28 cellular contexts compared by ENCODE assay signal in the genomic region with DNA sequence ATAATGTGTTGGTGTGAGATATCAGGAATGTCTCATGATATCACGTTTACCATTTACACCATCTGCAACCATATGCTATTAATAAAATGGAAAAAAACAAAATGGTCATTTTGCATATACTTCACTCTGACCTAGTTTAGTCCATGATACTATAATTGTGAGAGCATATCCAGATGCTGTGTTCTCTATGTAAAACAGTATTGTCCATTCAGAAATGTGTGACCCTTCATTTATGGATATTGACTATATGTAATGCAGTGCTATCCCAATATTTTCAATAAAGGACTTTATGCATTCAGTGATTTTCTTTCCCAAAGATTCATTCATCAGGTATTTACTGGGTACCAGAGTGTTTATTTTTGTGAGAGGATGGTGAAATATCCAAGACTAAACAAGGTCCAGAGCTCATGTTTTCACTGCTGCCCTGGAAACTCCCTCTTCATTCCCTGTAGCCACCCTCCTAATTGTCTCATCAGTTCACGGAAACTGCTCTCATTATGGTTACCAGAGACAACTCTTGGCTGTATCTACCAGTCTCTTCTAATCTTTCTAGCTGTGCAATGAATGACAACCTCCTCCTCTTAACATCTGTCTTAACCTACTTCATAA. TPM values are rescaled to one million over a fixed set of nuclear protein-coding genes. Genes with fewer than 3 reads are reported as not detected.
A peak's percentile ranks its signal among the peaks of the same experiment; 100 is the strongest.
DNase-seq lines count a peak whose midpoint lies in the region; ATAC-seq, FAIRE-seq and TF ChIP-seq lines count a peak whose summit lies in the region.
"Had no signal": no experiment of that assay in that cellular context is flagged by ENCODE, and none has a peak within 500 bp of the region (broad histone marks: within the 10 kb centered on the region; RNA-seq: fewer than 3 reads in every experiment).

No MANE protein-coding gene starts in this region.

- H3K27me3 ChIP-seq in K562 (ENCODE audit: control insufficient read depth in 2 of 2, insufficient read depth in 2 of 2, low read length in 2 of 2) (no peaks in the 10 kb centered on the region), right lobe of liver (no peaks in the 10 kb centered on the region)
- H3K27me3 ChIP-seq: BLaER1, hepatocyte, vagina had no signal

- DNase-seq in AG09309 (ENCODE audit: low read depth) (peak; percentile 55), EL (peak; percentile 49), K562 (ENCODE audit: extremely low read depth in 1 of 4, low spot score in 3 of 4) (no peak), right lobe of liver (no peak), GF-D8 (lab: John Stamatoyannopoulos, UW) (no peak), NCI-H1417 (lab: John Stamatoyannopoulos, UW) (no peak)
- DNase-seq: activated naive CD4-positive, alpha-beta T cell treated with Interleukin-2 at 50 U/mL for 16 hours; activated T-cell treated with anti-CD3 and anti-CD28 coated beads, Interleukin-2, amount 50 U/mL, for 4 hours; caudate nucleus; COR-L47; dermis blood vessel endothelial cell; DMS79 treated with DMSO at 0.1 percent for 48 hours; GOT3; islet precursor cell; lower lobe of right lung; NCI-H1105; NCI-H2081; NCI-H510A; SK-N-SH; small intestine; stimulated activated naive CD4-positive, alpha-beta T cell treated with Interleukin-2 at 50 U/mL for 16 hours had no signal

- H3K9me3 ChIP-seq in K562 (replicated peaks; ENCODE audit: control insufficient read depth, insufficient read depth, low read depth, low read length): no peaks in the 10 kb centered on the region
- no peaks in the 10 kb centered on the region for H3K9me3 ChIP-seq in right lobe of liver
- H3K9me3 ChIP-seq: BLaER1, lower lobe of right lung, SK-N-SH, thoracic aorta, vagina had no signal

- BruUV-seq in K562 (replicated peaks; lab: Mats Ljungman, UMichigan): no TSS peak

- CTCF ChIA-PET in K562 (lab: Yijun Ruan, JAX; ENCODE audit: low intra/inter-chr PET ratio): no interaction called here

- H3K4me2 ChIP-seq in K562 (ENCODE audit: insufficient read depth, low read length): no peak overlapping the region
- H3K4me2 ChIP-seq: BLaER1, hepatocyte, SK-N-SH had no signal

- H4K20me1 ChIP-seq in K562 (replicated peaks; ENCODE audit: control insufficient read depth, insufficient read depth, low read length): no peaks in the 10 kb centered on the region
- H4K20me1 ChIP-seq: BLaER1 had no signal

- H3K9ac ChIP-seq in K562 (ENCODE audit: insufficient read depth in 1 of 2, low read depth in 2 of 2, low read length in 2 of 2): no peak overlapping the region
- H3K9ac ChIP-seq: BLaER1, SK-N-SH had no signal

- TF ChIP-seq POLR2A in K562 (conservative IDR thresholded peaks at IDR 0.05): no peak
- TF ChIP-seq POLR2A in right lobe of liver (IDR thresholded peaks at IDR 0.05): no peak

- no peak overlapping the region for H3K27ac ChIP-seq in K562 (ENCODE audit: extremely low read depth, low read depth, low read length)
- no peak overlapping the region for H3K27ac ChIP-seq in right lobe of liver
- H3K27ac ChIP-seq: BLaER1, hepatocyte, lower lobe of right lung, thoracic aorta, vagina had no signal

- FAIRE-seq in K562 (lab: Jason Lieb, UNC): no peak
- FAIRE-seq: GM19239, small intestine had no signal

- H3K4me1 ChIP-seq in K562 (replicated peaks in 1 of 2; ENCODE audit: control insufficient read depth in 2 of 2, insufficient read depth in 2 of 2, low read length in 2 of 2): no peaks in the 10 kb centered on the region; a peak in 1 of 5 replicates
- H3K4me1 ChIP-seq in right lobe of liver: no peaks in the 10 kb centered on the region
- H3K4me1 ChIP-seq: lower lobe of right lung, vagina had no signal

- no peaks in the 10 kb centered on the region for H3K79me2 ChIP-seq in K562 (ENCODE audit: control insufficient read depth, insufficient read depth, low read length)
- H3K79me2 ChIP-seq: hepatocyte had no signal

- TF ChIP-seq RAD21 in K562 (CRISPR knock-in tag; conservative IDR thresholded peaks at IDR 0.05 in 1 of 2, IDR thresholded peaks at IDR 0.05 in 1 of 2): no peak

- 23% methylated on average over 2 of the region's 2 CpGs for WGBS in K562 (ENCODE audit: insufficient coverage, low coverage, missing lambda C conversion rate)
- 42% methylated on average over 2 of the region's 2 CpGs for WGBS in right lobe of liver (ENCODE audit: insufficient coverage, low coverage, low lambda C conversion rate, missing lambda C conversion rate)

- no peaks in the 10 kb centered on the region for H3K9me1 ChIP-seq in K562 (ENCODE audit: control insufficient read depth, insufficient read depth, low read length)

- H3K4me3 ChIP-seq in AG09309 (ENCODE audit: control insufficient read depth, low read depth, low read length) (no peak overlapping the region), K562 (no peak overlapping the region), right lobe of liver (no peak overlapping the region)
- H3K4me3 ChIP-seq: BLaER1, hepatocyte, lower lobe of right lung, thoracic aorta, vagina had no signal

- in situ Hi-C loops in K562 (cut with MboI): no loop called here

- POLR2A ChIA-PET in K562 (lab: Yijun Ruan, JAX): no interaction called here

- TF ChIP-seq CTCF in AG09309 (IDR thresholded peaks at IDR 0.05; ENCODE audit: control insufficient read depth, insufficient read depth, low read depth, low read length, missing control alignments): no peak
- no peak for TF ChIP-seq CTCF in K562 (IDR thresholded peaks at IDR 0.05 in 2 of 3, conservative IDR thresholded peaks at IDR 0.05 in 1 of 3; ENCODE audit: insufficient read depth in 2 of 3, low read depth in 1 of 3, low read length in 3 of 3)
- TF ChIP-seq CTCF in right lobe of liver (IDR thresholded peaks at IDR 0.05): no peak

- peak; percentile 18; the same call in 1 of the 3 replicates for ATAC-seq in K562
- peak; percentile 49 to 87 (median 80) for ATAC-seq in right lobe of liver
- ATAC-seq in GM19467 (IDR thresholded peaks at IDR 0.05; ENCODE audit: unreplicated experiment): no peak
- ATAC-seq: WTC11 had no signal

- H2AFZ ChIP-seq in K562 (ENCODE audit: low read depth, low read length): no peak overlapping the region
- H2AFZ ChIP-seq: hepatocyte had no signal

- peaks cover 17% of the 10 kb centered on the region for H3K36me3 ChIP-seq in K562 (ENCODE audit: control insufficient read depth, insufficient read depth, low read length)
- H3K36me3 ChIP-seq in right lobe of liver: peaks cover 0 to 34% (median 16%) of the 10 kb centered on the region in 4 donors

- TF ChIP-seq EP300 in K562 (IDR thresholded peaks at IDR 0.05; ENCODE audit: low read length): no peak

- intact Hi-C loops in K562 (cut with micrococcal nuclease) (no loop called here), right lobe of liver (cut with DNase I) (no loop called here)

TF ChIP-seq in K562, 482 proteins besides CTCF, POLR2A, EP300 and RAD21 (continues in another document):
- TF ChIP-seq, protein P1, sequence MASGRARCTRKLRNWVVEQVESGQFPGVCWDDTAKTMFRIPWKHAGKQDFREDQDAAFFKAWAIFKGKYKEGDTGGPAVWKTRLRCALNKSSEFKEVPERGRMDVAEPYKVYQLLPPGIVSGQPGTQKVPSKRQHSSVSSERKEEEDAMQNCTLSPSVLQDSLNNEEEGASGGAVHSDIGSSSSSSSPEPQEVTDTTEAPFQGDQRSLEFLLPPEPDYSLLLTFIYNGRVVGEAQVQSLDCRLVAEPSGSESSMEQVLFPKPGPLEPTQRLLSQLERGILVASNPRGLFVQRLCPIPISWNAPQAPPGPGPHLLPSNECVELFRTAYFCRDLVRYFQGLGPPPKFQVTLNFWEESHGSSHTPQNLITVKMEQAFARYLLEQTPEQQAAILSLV (tag; IDR thresholded peaks at IDR 0.05): no peak
- no peak for TF ChIP-seq ZNF175 (CRISPR knock-in tag; IDR thresholded peaks at IDR 0.05; ENCODE audit: low read depth)
- no peak for TF ChIP-seq CREB1 (IDR thresholded peaks at IDR 0.05)
- no peak for TF ChIP-seq CREB1 (CRISPR knock-in tag; IDR thresholded peaks at IDR 0.05)
- no peak for TF ChIP-seq ZNF79 (CRISPR knock-in tag; IDR thresholded peaks at IDR 0.05; ENCODE audit: low read depth)

RNA-seq across cellular contexts. Expression of gene HINT3, which starts 25.7 kb away (rescaled TPM):
- 1.1 and 2.9 TPM in 2 replicates for total RNA-seq in K562 (2011; cell fraction: chromatin; rRNA removed; ENCODE audit: low replicate concordance)
- 1.2 and 1.3 TPM in 2 replicates for total RNA-seq in K562 (2011; cell fraction: nucleolus; rRNA removed)
- 2.2 and 4.0 TPM in 2 replicates for total RNA-seq in K562 (2011; cell fraction: nucleoplasm; rRNA removed)
- total RNA-seq in K562 (2014; rRNA removed) (11.8 and 13.7 TPM in 2 replicates), K562 (2014; rRNA removed; fragmentation: Illumina TruSeq; extraction: Trizol) (16.6 and 16.9 TPM in 2 replicates), K562 (2015; rRNA removed; fragmentation: Illumina TruSeq; extraction: Trizol) (14.6 and 16.2 TPM in 2 replicates), K562 (2021) (10.8 and 11.3 TPM in 2 replicates), right lobe of liver (10 to 100 TPM in 5 of 6 experiments, 1 to 10 TPM in 1; 8.5 to 16.6 (median 14.3) TPM)
- polyA plus RNA-seq in K562 (2011; rRNA removed) (4.7 and 5.1 TPM in 2 replicates), K562 (2014; fragmentation: Illumina TruSeq; extraction: Trizol) (12.6 and 13.7 TPM in 2 replicates), K562 (2014; fragmentation: Nextera tagmentation; extraction: Ambion mirVana) (1 to 10 TPM; 1.4 to 1.9 TPM), K562 (2014; rRNA removed) (7.6 and 8.9 TPM in 2 replicates)
- 2.4 and 2.8 TPM in 2 replicates for polyA plus RNA-seq in K562 (2011; cell fraction: cytosol; rRNA removed)
- 0.98 and 1.3 TPM in 2 replicates for polyA plus RNA-seq in K562 (2011; cell fraction: nucleus; rRNA removed)
- polyA plus RNA-seq in K562 (2012): 15.3 and 21.7 TPM in 2 replicates
- 3.1 and 4.7 TPM in 2 replicates for polyA minus RNA-seq in K562 (2011; rRNA and poly(A)+ RNA removed)
- polyA minus RNA-seq in K562 (2011; cell fraction: cytosol; rRNA and poly(A)+ RNA removed): 3.5 and 6.0 TPM in 2 replicates
- polyA minus RNA-seq in K562 (2011; cell fraction: nucleus; rRNA and poly(A)+ RNA removed): 1.3 and 2.2 TPM in 2 replicates

RNA-seq across cellular contexts. Expression of gene TRMT11, which starts 55.4 kb away (rescaled TPM):
- total RNA-seq in K562 (2011; cell fraction: chromatin; rRNA removed; ENCODE audit: low replicate concordance): 88.5 and 187 TPM in 2 replicates
- total RNA-seq in K562 (2011; cell fraction: nucleolus; rRNA removed): 41.2 and 47.4 TPM in 2 replicates
- total RNA-seq in K562 (2011; cell fraction: nucleoplasm; rRNA removed): 59.8 and 74.4 TPM in 2 replicates
- total RNA-seq in K562 (2014; rRNA removed) (38.2 and 40.5 TPM in 2 replicates), K562 (2014; rRNA removed; fragmentation: Illumina TruSeq; extraction: Trizol) (60.8 and 68.2 TPM in 2 replicates), K562 (2015; rRNA removed; fragmentation: Illumina TruSeq; extraction: Trizol) (47.2 and 53.0 TPM in 2 replicates), K562 (2021) (38.8 and 41.3 TPM in 2 replicates), right lobe of liver (10 to 100 TPM; 12.6 to 36.0 (median 25.3) TPM)
- polyA plus RNA-seq in K562 (2011; rRNA removed) (68.1 and 88.0 TPM in 2 replicates), K562 (2014; fragmentation: Illumina TruSeq; extraction: Trizol) (34.8 and 46.8 TPM in 2 replicates), K562 (2014; fragmentation: Nextera tagmentation; extraction: Ambion mirVana) (10 to 100 TPM; 72.4 to 76.3 TPM), K562 (2014; rRNA removed) (59.6 and 59.8 TPM in 2 replicates)
- polyA plus RNA-seq in K562 (2011; cell fraction: cytosol; rRNA removed): 8.9 and 26.0 TPM in 2 replicates
- 136 and 190 TPM in 2 replicates for polyA plus RNA-seq in K562 (2011; cell fraction: nucleus; rRNA removed)
- polyA plus RNA-seq in K562 (2012): 23.3 and 23.7 TPM in 2 replicates
- polyA minus RNA-seq in K562 (2011; rRNA and poly(A)+ RNA removed): 99.9 and 108 TPM in 2 replicates
- 23.4 and 24.7 TPM in 2 replicates for polyA minus RNA-seq in K562 (2011; cell fraction: cytosol; rRNA and poly(A)+ RNA removed)
- 117 and 147 TPM in 2 replicates for polyA minus RNA-seq in K562 (2011; cell fraction: nucleus; rRNA and poly(A)+ RNA removed)

Comparison
In these comparisons a context has a peak if more than half of its experiments do, and no peak if none do; other contexts are left out.
1. DNase-seq: peak in AG09309 (single experiment) and EL (single experiment); none in K562 (0 of 4), right lobe of liver (0 of 3), GF-D8 (single experiment) and NCI-H1417 (0 of 3).